Comparison of ENCODE assay signal across 8 cellular contexts in genomic region chr22:22195265-22196017, GRCh38. TPM values are rescaled to one million over a fixed set of nuclear protein-coding genes. Genes with fewer than 3 reads are reported as not detected.
A peak's percentile ranks its signal among the peaks of the same experiment; 100 is the strongest.
DNase-seq lines count a peak whose midpoint lies in the region; ATAC-seq and TF ChIP-seq lines count a peak whose summit lies in the region.

No MANE protein-coding gene starts in this region.

- peak; percentile 38 for DNase-seq in DMS 273 treated with DMSO at 0.1 percent for 48 hours (lab: John Stamatoyannopoulos, UW)
- DNase-seq in Jurkat, Clone E6-1 (ENCODE audit: low read depth, low spot score): peak; percentile 84
- DNase-seq in Panc1 (ENCODE audit: low read depth, low spot score): peak; percentile 59
- DNase-seq in activated T-helper 1 cell treated with anti-CD3 and anti-CD28 coated beads, Interleukin-12 subunit alpha, Interleukin-12 subunit beta, Interleukin-2, Interleukin-4 antibody, amounts not matched to agents 30 ng/mL and 10 ng/mL and 1 ng/mL, durations not matched to agents 14 hours and 24 hours and 36 hours (ENCODE audit: low spot score): peak; percentile 64
- peak; percentile 14 for DNase-seq in glomerular endothelial cell (ENCODE audit: extremely low read depth, low read depth, low spot score)
- peak; percentile 41 to 65 for DNase-seq in psoas muscle
- DNase-seq in GDM1 (lab: John Stamatoyannopoulos, UW): no peak

- no peaks in the 10 kb centered on the region for H3K4me1 Mint-ChIP-seq in activated T-helper 1 cell treated with anti-CD3 and anti-CD28 coated beads, Interleukin-12 subunit alpha, Interleukin-12 subunit beta, Interleukin-2, Interleukin-4 antibody, amounts not matched to agents 30 ng/mL and 10 ng/mL and 1 ng/mL, durations not matched to agents 14 hours and 24 hours and 36 hours (ENCODE audit: low read depth)

- H3K36me3 ChIP-seq in Panc1 (ENCODE audit: control insufficient read depth, insufficient read depth, low read length): no peaks in the 10 kb centered on the region
- no peaks in the 10 kb centered on the region for H3K36me3 ChIP-seq in psoas muscle (ENCODE audit: insufficient read depth in 1 of 2, low read depth in 1 of 2)

- CTCF ChIA-PET in Panc1 (lab: Charles Lee): interaction anchor here (0.8 to 1.0 kb wide), 3 partner anchors 19 to 168 kb away, joined by 3 to 4 read pairs (median 3); no protein-coding TSS in a partner anchor

- H3K4me1 ChIP-seq in Panc1 (ENCODE audit: control insufficient read depth, insufficient read depth, low read length) (no peaks in the 10 kb centered on the region; the same call in 1 of the 2 replicates), psoas muscle (no peaks in the 10 kb centered on the region)

- H3K9me3 Mint-ChIP-seq in activated T-helper 1 cell treated with anti-CD3 and anti-CD28 coated beads, Interleukin-12 subunit alpha, Interleukin-12 subunit beta, Interleukin-2, Interleukin-4 antibody, amounts not matched to agents 30 ng/mL and 10 ng/mL and 1 ng/mL, durations not matched to agents 14 hours and 24 hours and 36 hours: no peaks in the 10 kb centered on the region

- no TSS peak for BruUV-seq in Panc1 (replicated peaks; lab: Mats Ljungman, UMichigan)

- H3K27ac Mint-ChIP-seq in activated T-helper 1 cell treated with anti-CD3 and anti-CD28 coated beads, Interleukin-12 subunit alpha, Interleukin-12 subunit beta, Interleukin-2, Interleukin-4 antibody, amounts not matched to agents 30 ng/mL and 10 ng/mL and 1 ng/mL, durations not matched to agents 14 hours and 24 hours and 36 hours: no peak overlapping the region

- peak; percentile 75 for ATAC-seq in GM21423 (IDR thresholded peaks at IDR 0.05; ENCODE audit: unreplicated experiment)
- ATAC-seq in Panc1: peak; percentile 94
- peak in 3 of 4 donors; percentile 48 to 59 (median 53) for ATAC-seq in psoas muscle

- H3K4me3 Mint-ChIP-seq in activated T-helper 1 cell treated with anti-CD3 and anti-CD28 coated beads, Interleukin-12 subunit alpha, Interleukin-12 subunit beta, Interleukin-2, Interleukin-4 antibody, amounts not matched to agents 30 ng/mL and 10 ng/mL and 1 ng/mL, durations not matched to agents 14 hours and 24 hours and 36 hours: no peak overlapping the region

- H3K4me3 ChIP-seq in Jurkat, Clone E6-1 (ENCODE audit: low read length): no peak overlapping the region
- H3K4me3 ChIP-seq in Panc1 (ENCODE audit: low read depth in 2 of 2, low read length in 2 of 2) (no peak overlapping the region), psoas muscle (no peak overlapping the region)

- intact Hi-C loops in Panc1 (cut with micrococcal nuclease; ENCODE audit: unreplicated experiment) (no loop called here), psoas muscle (cut with DNase I) (no loop called here)
- intact Hi-C loops in activated T-helper 1 cell treated with anti-CD3 and anti-CD28 coated beads, Interleukin-12 subunit alpha, Interleukin-12 subunit beta, Interleukin-2, Interleukin-4 antibody, amounts not matched to agents 30 ng/mL and 10 ng/mL and 1 ng/mL, durations not matched to agents 14 hours and 24 hours and 36 hours (cut with micrococcal nuclease): loop anchor here (1.0 kb wide), 3 partner anchors 39 to 135 kb away; no protein-coding TSS in a partner anchor

- H3K27me3 ChIP-seq in Panc1 (ENCODE audit: control insufficient read depth, insufficient read depth, low read length): no peaks in the 10 kb centered on the region
- H3K27me3 ChIP-seq in psoas muscle (ENCODE audit: insufficient read depth in 3 of 3, low read length in 2 of 3): peaks cover 0 to 15% (median 0%) of the 10 kb centered on the region in 3 donors

- TF ChIP-seq CTCF in Panc1 (IDR thresholded peaks at IDR 0.05): peak; percentile 89
- peak; percentile 69 for TF ChIP-seq CTCF in psoas muscle (IDR thresholded peaks at IDR 0.05)

- no peaks in the 10 kb centered on the region for H3K36me3 Mint-ChIP-seq in activated T-helper 1 cell treated with anti-CD3 and anti-CD28 coated beads, Interleukin-12 subunit alpha, Interleukin-12 subunit beta, Interleukin-2, Interleukin-4 antibody, amounts not matched to agents 30 ng/mL and 10 ng/mL and 1 ng/mL, durations not matched to agents 14 hours and 24 hours and 36 hours (ENCODE audit: low read depth)

- POLR2A ChIA-PET in Panc1 (lab: Charles Lee): no interaction called here

- 59 to 60% (median 60%) methylated on average over 7 of the region's 7 CpGs for WGBS in psoas muscle, 3 donors

- H3K9me3 ChIP-seq in Panc1 (ENCODE audit: control insufficient read depth, insufficient read depth, low read depth, low read length) (no peaks in the 10 kb centered on the region), psoas muscle (no peaks in the 10 kb centered on the region)

- H3K27me3 Mint-ChIP-seq in activated T-helper 1 cell treated with anti-CD3 and anti-CD28 coated beads, Interleukin-12 subunit alpha, Interleukin-12 subunit beta, Interleukin-2, Interleukin-4 antibody, amounts not matched to agents 30 ng/mL and 10 ng/mL and 1 ng/mL, durations not matched to agents 14 hours and 24 hours and 36 hours (ENCODE audit: insufficient read depth): peaks cover 27% of the 10 kb centered on the region

- no peak overlapping the region for H3K27ac ChIP-seq in Panc1 (ENCODE audit: low read length)
- no peak overlapping the region for H3K27ac ChIP-seq in psoas muscle

- in situ Hi-C loops in Panc1 (cut with HindIII; ENCODE audit: low pct_unique_long_range_greater_than_20kb, low sequenced_read_pairs): no loop called here

RNA-seq across cellular contexts. Expression of gene VPREB1, which starts 49.1 kb away (rescaled TPM):
- polyA plus RNA-seq in Jurkat, Clone E6-1 (2012; ENCODE audit: insufficient read depth, insufficient read length): not detected
- total RNA-seq in Panc1 (2021; ENCODE audit: unreplicated experiment) (not detected), glomerular endothelial cell (not detected in 2 replicates), psoas muscle (not detected)
- polyA plus RNA-seq in Panc1 (2012; ENCODE audit: insufficient read length): not detected
- total RNA-seq in activated T-helper 1 cell treated with anti-CD3 and anti-CD28 coated beads, Interleukin-12 subunit alpha, Interleukin-12 subunit beta, Interleukin-2, Interleukin-4 antibody, amounts not matched to agents 30 ng/mL and 10 ng/mL and 1 ng/mL, durations not matched to agents 14 hours and 24 hours and 36 hours: not detected in 2 replicates
- not detected for polyA plus RNA-seq in psoas muscle
